11 cellular contexts compared by ENCODE assay signal in the genomic region with DNA sequence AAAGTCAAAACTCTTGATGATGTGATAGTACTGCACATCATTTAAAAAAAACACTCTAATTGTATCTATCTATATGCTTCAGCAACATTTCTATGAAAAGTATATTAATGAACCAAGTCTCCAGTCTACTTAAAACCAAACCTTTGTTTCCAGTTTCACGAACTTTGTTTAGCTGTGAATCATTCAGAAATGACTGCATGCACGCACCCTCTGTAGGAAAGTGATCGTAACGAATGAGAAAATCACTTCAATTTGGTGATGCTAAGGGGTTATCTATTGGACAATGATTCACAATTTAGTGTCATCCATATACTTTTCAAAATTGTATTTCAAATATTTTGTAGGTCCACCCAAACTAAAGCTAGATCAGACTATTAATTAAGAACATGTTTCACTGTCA.
"Had no signal": no experiment of that assay in that cellular context is flagged by ENCODE, and none has a peak within 500 bp of the region (broad histone marks: within the 10 kb centered on the region; RNA-seq: fewer than 3 reads in every experiment).

No MANE protein-coding gene starts in this region.

- DNase-seq: H9, HCEC 1CT, Karpas-422, KBM-7 had no signal

- H3K27me3 Mint-ChIP-seq: IgD-negative memory B cell had no signal

- H3K9me3 Mint-ChIP-seq: GM23338 had no signal

- H3K36me3 Mint-ChIP-seq: IgD-negative memory B cell had no signal

- H3K4me1 Mint-ChIP-seq: GM23338, H9, IgD-negative memory B cell had no signal

- H3K4me3 ChIP-seq: GM23338 had no signal

- FAIRE-seq: H1, H54, HepG2 had no signal

- H3K9ac ChIP-seq: KMS-11 had no signal

- H3K4me2 ChIP-seq: GM23338, KMS-11 had no signal

- H3K4me3 Mint-ChIP-seq: GM23338, H9, IgD-negative memory B cell had no signal

- H3K27ac Mint-ChIP-seq: GM23338, H9, IgD-negative memory B cell had no signal

- H3K27ac ChIP-seq: HL-60, KMS-11 had no signal

- ATAC-seq: GM23338, HepG2 had no signal

- H2AFZ ChIP-seq: GM23338 had no signal
